20 cellular contexts compared by ENCODE assay signal in the genomic region with DNA sequence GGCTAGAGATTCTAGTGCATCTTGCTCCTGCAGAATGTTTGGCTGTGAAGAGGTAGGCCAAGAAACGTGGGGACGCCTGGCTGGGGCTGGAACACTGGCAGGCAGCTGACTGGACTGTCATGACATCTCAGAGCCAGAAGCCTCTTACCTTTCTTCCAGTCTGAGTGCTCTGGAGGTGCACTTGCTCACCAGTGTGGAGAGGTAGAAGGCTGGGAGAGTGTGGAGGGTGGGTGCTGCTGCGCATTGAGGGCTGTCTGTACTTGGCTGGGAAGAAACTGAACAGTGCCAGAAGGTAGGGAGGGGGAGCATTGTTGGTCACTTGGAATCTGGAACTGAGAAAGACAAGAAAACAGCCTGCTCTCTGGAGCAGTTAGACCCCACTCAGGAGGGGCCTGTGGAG. TPM values are rescaled to one million over a fixed set of nuclear protein-coding genes. Genes with fewer than 3 reads are reported as not detected.
DNase-seq lines count a peak whose midpoint lies in the region; ATAC-seq, FAIRE-seq and TF ChIP-seq lines count a peak whose summit lies in the region.
"Had no signal": no experiment of that assay in that cellular context is flagged by ENCODE, and none has a peak within 500 bp of the region (broad histone marks: within the 10 kb centered on the region; RNA-seq: fewer than 3 reads in every experiment).

No MANE protein-coding gene starts in this region.

- H2BK20ac ChIP-seq in H1 (ENCODE audit: low read length): no peak overlapping the region

- no peaks in the 10 kb centered on the region for H3K9me3 Mint-ChIP-seq in activated naive CD8-positive, alpha-beta T cell treated with anti-CD3 and anti-CD28 coated beads, Interleukin-2, amount 10 ng/mL, durations not matched to agents 7 days and 5 days
- H3K9me3 Mint-ChIP-seq in activated naive CD8-positive, alpha-beta T cell treated with anti-CD3 and anti-CD28 coated beads, Interleukin-2, amount 50 U/mL, for 24 hours: no peaks in the 10 kb centered on the region
- H3K9me3 Mint-ChIP-seq: activated naive CD8-positive, alpha-beta T cell treated with anti-CD3 and anti-CD28 coated beads for 36 hours; effector memory CD8-positive, alpha-beta T cell; immature natural killer cell; natural killer cell had no signal

- CTCF ChIA-PET in H1 (lab: Charles Lee; ENCODE audit: partially characterized antibody): interaction anchor here (1.0 to 5.4 kb wide), 5 partner anchors 10 to 23 kb away, joined by 4 to 35 read pairs (median 5); no protein-coding TSS in a partner anchor

- intact Hi-C loops in right lobe of liver (cut with DNase I): no loop called here
- intact Hi-C loops in breast epithelium (cut with DNase I; ENCODE audit: low total_unique reads): no loop called here

- no peaks in the 10 kb centered on the region for H3K27me3 Mint-ChIP-seq in activated naive CD8-positive, alpha-beta T cell treated with anti-CD3 and anti-CD28 coated beads, Interleukin-2, amount 10 ng/mL, durations not matched to agents 7 days and 5 days
- no peaks in the 10 kb centered on the region for H3K27me3 Mint-ChIP-seq in activated naive CD8-positive, alpha-beta T cell treated with anti-CD3 and anti-CD28 coated beads, Interleukin-2, amount 50 U/mL, for 24 hours
- H3K27me3 Mint-ChIP-seq: activated naive CD8-positive, alpha-beta T cell treated with anti-CD3 and anti-CD28 coated beads for 36 hours; effector memory CD8-positive, alpha-beta T cell had no signal

- H4K91ac ChIP-seq in H1 (replicated peaks; ENCODE audit: insufficient read length, low read length): no peak overlapping the region
- no peak overlapping the region for H4K91ac ChIP-seq in neuronal stem cell (ENCODE audit: low read depth, low read length, poor library complexity)

- H2BK12ac ChIP-seq in H1 (ENCODE audit: low read depth, low read length): no peak overlapping the region
- no peak overlapping the region for H2BK12ac ChIP-seq in neuronal stem cell (ENCODE audit: low read length)

- no peak for DNase-seq in activated naive CD8-positive, alpha-beta T cell treated with anti-CD3 and anti-CD28 coated beads, Interleukin-2, amount 10 ng/mL, durations not matched to agents 7 days and 5 days
- DNase-seq in activated naive CD8-positive, alpha-beta T cell treated with anti-CD3 and anti-CD28 coated beads, Interleukin-2, amount 50 U/mL, for 24 hours: no peak
- DNase-seq in H1 (ENCODE audit: low read depth in 1 of 2, low spot score in 2 of 2) (no peak), neuronal stem cell (ENCODE audit: low spot score) (no peak), tibial nerve (ENCODE audit: low spot score in 2 of 2) (no peak), right lobe of liver (no peak), COR-L47 (lab: John Stamatoyannopoulos, UW) (no peak), breast epithelium (ENCODE audit: low spot score in 2 of 2) (no peak)
- DNase-seq: activated naive CD8-positive, alpha-beta T cell treated with anti-CD3 and anti-CD28 coated beads for 36 hours; DMS79 treated with DMSO at 0.1 percent for 48 hours; effector memory CD8-positive, alpha-beta T cell; foreskin keratinocyte; immature natural killer cell; MG63; natural killer cell; NCI-H510A; stimulated activated CD8-positive, alpha-beta memory T cell treated with anti-CD3 and anti-CD28 coated beads, Interleukin-4, amount 100 ng/mL, for 48 hours had no signal

- H4K20me1 ChIP-seq in H1 (replicated peaks in 1 of 2; ENCODE audit: control insufficient read depth in 1 of 2, insufficient read depth in 2 of 2, low read length in 2 of 2): no peaks in the 10 kb centered on the region

- H3K9me3 ChIP-seq in H1 (ENCODE audit: insufficient read depth in 2 of 2, low read depth in 1 of 2, low read length in 1 of 2) (no peaks in the 10 kb centered on the region), neuronal stem cell (replicated peaks in 1 of 2; ENCODE audit: control insufficient read depth in 2 of 2, insufficient read depth in 1 of 2, low read depth in 1 of 2, low read length in 2 of 2) (no peaks in the 10 kb centered on the region), tibial nerve (no peaks in the 10 kb centered on the region), right lobe of liver (no peaks in the 10 kb centered on the region), breast epithelium (no peaks in the 10 kb centered on the region)
- H3K9me3 ChIP-seq: BLaER1, MG63 had no signal

- no peak for TF ChIP-seq RAD21 in H1 (IDR thresholded peaks at IDR 0.05 in 1 of 2, conservative IDR thresholded peaks at IDR 0.05 in 1 of 2; ENCODE audit: low read depth in 2 of 2, low read length in 2 of 2)

- H3K36me3 Mint-ChIP-seq in activated naive CD8-positive, alpha-beta T cell treated with anti-CD3 and anti-CD28 coated beads, Interleukin-2, amount 10 ng/mL, durations not matched to agents 7 days and 5 days: no peaks in the 10 kb centered on the region
- peaks cover 5% of the 10 kb centered on the region for H3K36me3 Mint-ChIP-seq in activated naive CD8-positive, alpha-beta T cell treated with anti-CD3 and anti-CD28 coated beads, Interleukin-2, amount 50 U/mL, for 24 hours (ENCODE audit: low read depth)
- H3K36me3 Mint-ChIP-seq: immature natural killer cell, natural killer cell had no signal

- H3K4ac ChIP-seq in H1 (replicated peaks; ENCODE audit: insufficient read length, low read depth, low read length): no peak overlapping the region
- no peak overlapping the region for H3K4ac ChIP-seq in neuronal stem cell (ENCODE audit: low read length)

- no peak overlapping the region for H2BK15ac ChIP-seq in H1 (ENCODE audit: low read length)
- H2BK15ac ChIP-seq in neuronal stem cell (ENCODE audit: low read length): no peak overlapping the region

- no peak overlapping the region; the same call in 1 of the 2 replicates for H3K27ac ChIP-seq in H1 (ENCODE audit: low read depth, low read length)
- H3K27ac ChIP-seq in neuronal stem cell (replicated peaks; ENCODE audit: low read length): no peak overlapping the region
- H3K27ac ChIP-seq in tibial nerve: peak overlapping the region in 3 of 4 donors; percentile 28 to 87 (median 54)
- H3K27ac ChIP-seq in right lobe of liver: no peak overlapping the region
- H3K27ac ChIP-seq in breast epithelium: no peak overlapping the region
- H3K27ac ChIP-seq: BLaER1, foreskin keratinocyte had no signal

- H3K18ac ChIP-seq in H1 (ENCODE audit: extremely low read depth, low read length) (0 out of 2 replicates have a peak overlapping the region, but pooled peaks have one; percentile 24), neuronal stem cell (ENCODE audit: low read length) (peak overlapping the region; percentile 60)

- no peak for TF ChIP-seq EP300 in H1 (IDR thresholded peaks at IDR 0.05; ENCODE audit: borderline replicate concordance in 1 of 2, low read depth in 2 of 2, low read length in 2 of 2)
- no peak for TF ChIP-seq EP300 in tibial nerve (IDR thresholded peaks at IDR 0.05)

- no peak for FAIRE-seq in H1 (lab: Jason Lieb, UNC)
- FAIRE-seq: colon had no signal

- H3K56ac ChIP-seq in H1 (replicated peaks; ENCODE audit: insufficient read length, low read depth, low read length): no peak overlapping the region

- H3K27me3 ChIP-seq in H1 (replicated peaks in 1 of 4; ENCODE audit: control insufficient read depth in 3 of 4, extremely low read depth in 1 of 4, insufficient read depth in 3 of 4, low read length in 3 of 4) (no peaks in the 10 kb centered on the region), neuronal stem cell (ENCODE audit: control insufficient read depth in 3 of 3, insufficient read depth in 3 of 3, low read depth in 1 of 3, low read length in 3 of 3) (no peaks in the 10 kb centered on the region), tibial nerve (no peaks in the 10 kb centered on the region), right lobe of liver (no peaks in the 10 kb centered on the region), breast epithelium (no peaks in the 10 kb centered on the region)
- H3K27me3 ChIP-seq: BLaER1, foreskin keratinocyte, MG63 had no signal

- 0 out of 2 replicates have a peak overlapping the region, but pooled peaks have one; percentile 60 for H4K8ac ChIP-seq in H1 (ENCODE audit: extremely low read depth, insufficient read depth, low read length)
- no peak overlapping the region for H4K8ac ChIP-seq in neuronal stem cell (ENCODE audit: low read depth, low read length)

- H2AFZ ChIP-seq in H1 (ENCODE audit: low read length): no peak overlapping the region
- no peak overlapping the region for H2AFZ ChIP-seq in neuronal stem cell (ENCODE audit: low read length)

- no peak overlapping the region for H3K4me3 Mint-ChIP-seq in activated naive CD8-positive, alpha-beta T cell treated with anti-CD3 and anti-CD28 coated beads, Interleukin-2, amount 10 ng/mL, durations not matched to agents 7 days and 5 days
- H3K4me3 Mint-ChIP-seq in activated naive CD8-positive, alpha-beta T cell treated with anti-CD3 and anti-CD28 coated beads, Interleukin-2, amount 50 U/mL, for 24 hours: no peak overlapping the region
- H3K4me3 Mint-ChIP-seq: activated naive CD8-positive, alpha-beta T cell treated with anti-CD3 and anti-CD28 coated beads for 36 hours; effector memory CD8-positive, alpha-beta T cell; immature natural killer cell; natural killer cell had no signal

- no peaks in the 10 kb centered on the region; the same call in 1 of the 2 replicates for H3K23me2 ChIP-seq in H1 (ENCODE audit: low read depth, low read length)

- H3K4me3 ChIP-seq in H1 (ENCODE audit: extremely low read depth in 1 of 4, insufficient read depth in 2 of 4, low read depth in 3 of 4, low read length in 4 of 4) (no peak overlapping the region), neuronal stem cell (ENCODE audit: low read length in 2 of 2) (no peak overlapping the region), tibial nerve (no peak overlapping the region), right lobe of liver (no peak overlapping the region), breast epithelium (no peak overlapping the region)
- H3K4me3 ChIP-seq: BLaER1, MG63 had no signal

- TF ChIP-seq CTCF in H1 (IDR thresholded peaks at IDR 0.05; ENCODE audit: control extremely low read depth in 1 of 3, insufficient read depth in 1 of 3, low read depth in 1 of 3, low read length in 3 of 3) (no peak), tibial nerve (IDR thresholded peaks at IDR 0.05) (no peak), right lobe of liver (IDR thresholded peaks at IDR 0.05) (no peak), breast epithelium (IDR thresholded peaks at IDR 0.05) (no peak)

- no peak overlapping the region for H2AK5ac ChIP-seq in H1 (ENCODE audit: low read depth, low read length)
- H2AK5ac ChIP-seq in neuronal stem cell (ENCODE audit: low read depth, low read length): peak overlapping the region; percentile 69

- peaks cover 0 to 66% of the 10 kb centered on the region in 2 experiments; a peak in 2 of 4 replicates for H3K79me2 ChIP-seq in H1 (ENCODE audit: control insufficient read depth in 1 of 2, insufficient read depth in 2 of 2, low read length in 2 of 2)

- H3K27ac Mint-ChIP-seq in activated naive CD8-positive, alpha-beta T cell treated with anti-CD3 and anti-CD28 coated beads, Interleukin-2, amount 10 ng/mL, durations not matched to agents 7 days and 5 days: peak overlapping the region; percentile 66
- H3K27ac Mint-ChIP-seq in activated naive CD8-positive, alpha-beta T cell treated with anti-CD3 and anti-CD28 coated beads, Interleukin-2, amount 50 U/mL, for 24 hours: no peak overlapping the region
- H3K27ac Mint-ChIP-seq: activated naive CD8-positive, alpha-beta T cell treated with anti-CD3 and anti-CD28 coated beads for 36 hours; effector memory CD8-positive, alpha-beta T cell had no signal

- H3K23ac ChIP-seq in H1 (ENCODE audit: insufficient read length) (no peak overlapping the region), neuronal stem cell (ENCODE audit: low read depth, low read length, poor library complexity) (peak overlapping the region; percentile 32)

- no peak overlapping the region for H3K14ac ChIP-seq in H1 (ENCODE audit: insufficient read length)
- peak overlapping the region; percentile 15 for H3K14ac ChIP-seq in neuronal stem cell (ENCODE audit: low read length)

- no peak for TF ChIP-seq POLR2A in H1 (IDR thresholded peaks at IDR 0.05; ENCODE audit: control extremely low read depth in 1 of 2, low read depth in 2 of 2, low read length in 2 of 2)
- no peak for TF ChIP-seq POLR2A in tibial nerve (IDR thresholded peaks at IDR 0.05)
- no peak for TF ChIP-seq POLR2A in right lobe of liver (IDR thresholded peaks at IDR 0.05)
- no peak for TF ChIP-seq POLR2A in breast epithelium (IDR thresholded peaks at IDR 0.05)

- H3K4me1 Mint-ChIP-seq in activated naive CD8-positive, alpha-beta T cell treated with anti-CD3 and anti-CD28 coated beads, Interleukin-2, amount 10 ng/mL, durations not matched to agents 7 days and 5 days: peaks cover 24% of the 10 kb centered on the region
- peaks cover 18% of the 10 kb centered on the region for H3K4me1 Mint-ChIP-seq in activated naive CD8-positive, alpha-beta T cell treated with anti-CD3 and anti-CD28 coated beads, Interleukin-2, amount 50 U/mL, for 24 hours

- H4K5ac ChIP-seq in H1 (ENCODE audit: insufficient read length, low read depth, low read length): no peak overlapping the region

- H3K4me2 ChIP-seq in H1 (ENCODE audit: insufficient read depth in 1 of 2, low read depth in 2 of 2, low read length in 2 of 2): no peak overlapping the region
- no peak overlapping the region for H3K4me2 ChIP-seq in neuronal stem cell (ENCODE audit: insufficient read depth, low read length, poor library complexity, severe bottlenecking)
- H3K4me2 ChIP-seq: BLaER1 had no signal

- H2BK5ac ChIP-seq in H1 (ENCODE audit: low read depth, low read length): no peak overlapping the region
- H2BK5ac ChIP-seq in neuronal stem cell (ENCODE audit: low read length): peak overlapping the region; percentile 28

- H3K9ac ChIP-seq in H1 (replicated peaks in 1 of 4; ENCODE audit: extremely low read depth in 1 of 4, low read depth in 3 of 4, low read length in 3 of 4) (0 out of 7 replicates have a peak overlapping the region, but pooled peaks of 1 of the 4 experiments have one; percentile 3), neuronal stem cell (ENCODE audit: low read depth, low read length, poor library complexity) (no peak overlapping the region)
- H3K9ac ChIP-seq: BLaER1 had no signal

- H3K4me1 ChIP-seq in H1 (replicated peaks in 1 of 4; ENCODE audit: control insufficient read depth in 3 of 4, insufficient read depth in 4 of 4, low read length in 3 of 4): peaks cover 7 to 30% (median 23%) of the 10 kb centered on the region in 4 experiments
- peaks cover 17 to 25% of the 10 kb centered on the region in 2 donors for H3K4me1 ChIP-seq in neuronal stem cell (ENCODE audit: control insufficient read depth in 2 of 2, insufficient read depth in 1 of 2, low read depth in 1 of 2, low read length in 2 of 2)
- H3K4me1 ChIP-seq in tibial nerve: peaks cover 0 to 65% (median 25%) of the 10 kb centered on the region in 4 donors
- H3K4me1 ChIP-seq in right lobe of liver: no peaks in the 10 kb centered on the region
- H3K4me1 ChIP-seq in breast epithelium: no peaks in the 10 kb centered on the region
- H3K4me1 ChIP-seq: foreskin keratinocyte had no signal

- POLR2A ChIA-PET in activated naive CD8-positive, alpha-beta T cell treated with anti-CD3 and anti-CD28 coated beads, Interleukin-2, amount 10 ng/mL, durations not matched to agents 7 days and 5 days (lab: Charles Lee): no interaction called here
- POLR2A ChIA-PET in H1 (lab: Charles Lee; ENCODE audit: partially characterized antibody): interaction anchor here (0.6 kb wide), 1 partner anchor 38 kb away, joined by 3 read pairs; no protein-coding TSS in a partner anchor

- 87% methylated on average over 3 of the region's 3 CpGs; no CpG with 5 or more reads in 1 of the 2 experiments for WGBS in H1 (ENCODE audit: extremely low coverage in 1 of 2, insufficient coverage in 1 of 2, insufficient read length in 1 of 2, insufficient replicate concordance in 2 of 2, low coverage in 1 of 2, low lambda C conversion rate in 2 of 2, missing lambda C conversion rate in 1 of 2), 2 experiments
- whole genome bisulfite sequencing in neuronal stem cell (ENCODE audit: extremely low coverage in 2 of 2, insufficient read length in 2 of 2, insufficient replicate concordance in 1 of 2), 2 donors: no CpG with 5 or more reads among the region's 3 CpGs
- 64 to 77% methylated on average over 3 of the region's 3 CpGs for WGBS in tibial nerve, 2 donors
- whole genome bisulfite sequencing in right lobe of liver (ENCODE audit: insufficient coverage, low coverage, low lambda C conversion rate, missing lambda C conversion rate): 92% methylated on average over 2 of the region's 3 CpGs

- H3K36me3 ChIP-seq in H1 (ENCODE audit: control insufficient read depth in 2 of 4, insufficient read depth in 4 of 4, low read length in 3 of 4) (no peaks in the 10 kb centered on the region), neuronal stem cell (replicated peaks in 1 of 2; ENCODE audit: control insufficient read depth in 2 of 2, insufficient read depth in 2 of 2, low read length in 2 of 2) (no peaks in the 10 kb centered on the region), tibial nerve (no peaks in the 10 kb centered on the region), right lobe of liver (no peaks in the 10 kb centered on the region), breast epithelium (no peaks in the 10 kb centered on the region)
- H3K36me3 ChIP-seq: BLaER1, MG63 had no signal

- no peak for ATAC-seq in activated naive CD8-positive, alpha-beta T cell treated with anti-CD3 and anti-CD28 coated beads, Interleukin-2, amount 10 ng/mL, durations not matched to agents 7 days and 5 days (ENCODE audit: low read depth)
- no peak for ATAC-seq in activated naive CD8-positive, alpha-beta T cell treated with anti-CD3 and anti-CD28 coated beads, Interleukin-2, amount 50 U/mL, for 24 hours
- ATAC-seq in right lobe of liver: no peak
- ATAC-seq: effector memory CD8-positive, alpha-beta T cell; foreskin keratinocyte; left lobe of liver; natural killer cell had no signal

- peaks cover 6% of the 10 kb centered on the region; the same call in 1 of the 2 replicates for H3K79me1 ChIP-seq in H1 (ENCODE audit: low read depth, low read length)
- peaks cover 5% of the 10 kb centered on the region for H3K79me1 ChIP-seq in neuronal stem cell (ENCODE audit: low read depth, low read length)

- no peak overlapping the region for H2BK120ac ChIP-seq in H1 (replicated peaks; ENCODE audit: low read depth, low read length)
- no peak overlapping the region for H2BK120ac ChIP-seq in neuronal stem cell (ENCODE audit: low read depth, low read length)

RNA-seq across cellular contexts. Expression of gene KSR1, which starts 54.9 kb away (rescaled TPM):
- 10 to 100 TPM; 57.0 to 60.2 TPM for total RNA-seq in activated naive CD8-positive, alpha-beta T cell treated with anti-CD3 and anti-CD28 coated beads, Interleukin-2, amount 10 ng/mL, durations not matched to agents 7 days and 5 days
- 33.9 and 34.7 TPM in 2 replicates for total RNA-seq in H1 (2021; fragmentation: NEBNext Ultra II Directional; extraction: Animal tissue kit (Norgen Biotek cat#: 25700))
- polyA plus RNA-seq in H1 (2011; rRNA removed): 14.1 and 26.8 TPM in 2 replicates
- 20.7 TPM for polyA plus RNA-seq in H1 (2011; cell fraction: cytosol; rRNA removed)
- polyA plus RNA-seq in H1 (2011; cell fraction: nucleus; rRNA removed): 87.7 TPM
- 19.6 to 26.5 TPM (median 24.3 TPM) in 4 replicates for polyA plus RNA-seq in H1 (2012, experiment 1 of 2)
- 23.5 TPM for polyA plus RNA-seq in H1 (2012, experiment 2 of 2)
- 21.2 TPM for polyA plus RNA-seq in H1 (2013, experiment 1 of 2)
- 21.5 TPM for polyA plus RNA-seq in H1 (2013, experiment 2 of 2)
- polyA minus RNA-seq in H1 (2011; rRNA and poly(A)+ RNA removed): 30.5 and 37.0 TPM in 2 replicates
- 30.8 TPM for polyA minus RNA-seq in H1 (2011; cell fraction: cytosol; rRNA and poly(A)+ RNA removed)
- 56.9 TPM for polyA minus RNA-seq in H1 (2011; cell fraction: nucleus; rRNA and poly(A)+ RNA removed)
- 19.3 TPM for polyA plus RNA-seq in neuronal stem cell (2013, experiment 1 of 2)
- 19.3 TPM for polyA plus RNA-seq in neuronal stem cell (2013, experiment 2 of 2)
- total RNA-seq in tibial nerve (100 to 1,000 TPM in 1 of 4 donors, 10 to 100 TPM in 3; 45.1 to 110 (median 54.2) TPM), right lobe of liver (10 to 100 TPM in 1 of 6 experiments, 1 to 10 TPM in 5; 5.9 to 12.9 (median 8.7) TPM), breast epithelium (10 to 100 TPM; 14.1 to 36.4 (median 24.0) TPM)

Comparison
In these comparisons a context has a peak if more than half of its experiments do, and no peak if none do; other contexts are left out.
1. H3K27ac ChIP-seq: peak in tibial nerve (3 of 4); none in H1 (single experiment), neuronal stem cell (single experiment), right lobe of liver (0 of 3) and breast epithelium (0 of 2).